ENCODE assay signal across 1 cellular context in the genomic region with DNA sequence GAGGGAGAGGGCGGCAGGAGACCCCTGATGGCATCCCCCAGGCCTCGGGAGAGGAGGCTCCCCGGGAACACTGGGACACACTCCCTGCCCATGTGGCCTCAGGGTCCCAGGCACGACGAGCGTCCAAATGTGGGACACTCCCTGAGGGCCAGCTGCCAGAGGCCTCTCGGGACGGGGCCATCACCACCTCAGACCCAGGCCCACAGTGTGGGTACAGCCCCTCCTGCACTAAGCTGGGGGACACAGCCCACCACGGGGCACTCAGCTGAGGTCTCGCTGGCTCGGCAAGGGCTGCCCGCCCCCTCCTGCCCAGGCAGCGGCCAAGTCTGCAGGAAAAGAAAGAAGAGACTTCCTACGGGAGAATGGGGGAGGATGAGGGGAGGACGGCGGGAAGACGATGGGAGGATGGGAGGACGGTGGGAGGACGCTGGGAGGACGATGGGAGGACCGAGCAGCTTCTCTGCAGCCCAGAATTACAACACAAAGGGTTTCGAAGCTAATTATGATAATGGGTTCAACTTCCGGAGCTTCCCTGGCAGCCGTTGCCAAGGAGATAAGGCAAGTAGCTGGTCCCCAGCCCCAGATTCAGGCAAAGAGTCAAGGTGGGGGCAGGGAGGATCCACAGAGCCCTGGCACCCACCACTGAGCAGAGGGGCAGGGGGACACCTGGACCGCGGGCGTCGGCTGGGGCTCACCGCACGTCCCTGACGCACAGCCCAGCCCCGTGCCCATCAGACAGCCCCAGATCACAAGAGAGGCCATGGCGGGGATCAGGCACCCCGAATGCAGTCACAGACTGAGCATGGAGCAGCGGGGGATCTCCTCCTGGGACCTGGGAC.
TF ChIP-seq lines count a peak whose summit lies in the region.

No MANE protein-coding gene starts in this region.

TF ChIP-seq in H1, 55 proteins besides CTCF, POLR2A, EP300 and RAD21:
- TF ChIP-seq RBBP5 (IDR thresholded peaks at IDR 0.05; ENCODE audit: borderline replicate concordance, low read depth, low read length) (no peak), TEAD4 (IDR thresholded peaks at IDR 0.05; ENCODE audit: low read depth, low read length) (no peak), CEBPB (IDR thresholded peaks at IDR 0.05; ENCODE audit: low read depth, low read length) (no peak), CBX5 (IDR thresholded peaks at IDR 0.05; ENCODE audit: low read depth, low read length) (no peak), ASH2L (IDR thresholded peaks at IDR 0.05; ENCODE audit: low read length) (no peak), CREB1 (IDR thresholded peaks at IDR 0.05) (no peak), CHD1 (IDR thresholded peaks at IDR 0.05; ENCODE audit: low read depth, low read length) (no peak), FOSL1 (IDR thresholded peaks at IDR 0.05; ENCODE audit: insufficient read depth, low read depth, low read length) (no peak), KDM1A (IDR thresholded peaks at IDR 0.05; ENCODE audit: borderline replicate concordance, low read length) (no peak), GABPA (IDR thresholded peaks at IDR 0.05; ENCODE audit: borderline replicate concordance, insufficient read depth, low read length) (no peak), RFX5 (IDR thresholded peaks at IDR 0.05; ENCODE audit: borderline replicate concordance, low read depth, low read length) (no peak), MAFK (IDR thresholded peaks at IDR 0.05; ENCODE audit: low read depth, low read length) (no peak), SP1 (IDR thresholded peaks at IDR 0.05; ENCODE audit: low read depth, low read length) (no peak), YY1 (IDR thresholded peaks at IDR 0.05; ENCODE audit: low read depth, low read length) (no peak)
- TF ChIP-seq, protein P1, sequence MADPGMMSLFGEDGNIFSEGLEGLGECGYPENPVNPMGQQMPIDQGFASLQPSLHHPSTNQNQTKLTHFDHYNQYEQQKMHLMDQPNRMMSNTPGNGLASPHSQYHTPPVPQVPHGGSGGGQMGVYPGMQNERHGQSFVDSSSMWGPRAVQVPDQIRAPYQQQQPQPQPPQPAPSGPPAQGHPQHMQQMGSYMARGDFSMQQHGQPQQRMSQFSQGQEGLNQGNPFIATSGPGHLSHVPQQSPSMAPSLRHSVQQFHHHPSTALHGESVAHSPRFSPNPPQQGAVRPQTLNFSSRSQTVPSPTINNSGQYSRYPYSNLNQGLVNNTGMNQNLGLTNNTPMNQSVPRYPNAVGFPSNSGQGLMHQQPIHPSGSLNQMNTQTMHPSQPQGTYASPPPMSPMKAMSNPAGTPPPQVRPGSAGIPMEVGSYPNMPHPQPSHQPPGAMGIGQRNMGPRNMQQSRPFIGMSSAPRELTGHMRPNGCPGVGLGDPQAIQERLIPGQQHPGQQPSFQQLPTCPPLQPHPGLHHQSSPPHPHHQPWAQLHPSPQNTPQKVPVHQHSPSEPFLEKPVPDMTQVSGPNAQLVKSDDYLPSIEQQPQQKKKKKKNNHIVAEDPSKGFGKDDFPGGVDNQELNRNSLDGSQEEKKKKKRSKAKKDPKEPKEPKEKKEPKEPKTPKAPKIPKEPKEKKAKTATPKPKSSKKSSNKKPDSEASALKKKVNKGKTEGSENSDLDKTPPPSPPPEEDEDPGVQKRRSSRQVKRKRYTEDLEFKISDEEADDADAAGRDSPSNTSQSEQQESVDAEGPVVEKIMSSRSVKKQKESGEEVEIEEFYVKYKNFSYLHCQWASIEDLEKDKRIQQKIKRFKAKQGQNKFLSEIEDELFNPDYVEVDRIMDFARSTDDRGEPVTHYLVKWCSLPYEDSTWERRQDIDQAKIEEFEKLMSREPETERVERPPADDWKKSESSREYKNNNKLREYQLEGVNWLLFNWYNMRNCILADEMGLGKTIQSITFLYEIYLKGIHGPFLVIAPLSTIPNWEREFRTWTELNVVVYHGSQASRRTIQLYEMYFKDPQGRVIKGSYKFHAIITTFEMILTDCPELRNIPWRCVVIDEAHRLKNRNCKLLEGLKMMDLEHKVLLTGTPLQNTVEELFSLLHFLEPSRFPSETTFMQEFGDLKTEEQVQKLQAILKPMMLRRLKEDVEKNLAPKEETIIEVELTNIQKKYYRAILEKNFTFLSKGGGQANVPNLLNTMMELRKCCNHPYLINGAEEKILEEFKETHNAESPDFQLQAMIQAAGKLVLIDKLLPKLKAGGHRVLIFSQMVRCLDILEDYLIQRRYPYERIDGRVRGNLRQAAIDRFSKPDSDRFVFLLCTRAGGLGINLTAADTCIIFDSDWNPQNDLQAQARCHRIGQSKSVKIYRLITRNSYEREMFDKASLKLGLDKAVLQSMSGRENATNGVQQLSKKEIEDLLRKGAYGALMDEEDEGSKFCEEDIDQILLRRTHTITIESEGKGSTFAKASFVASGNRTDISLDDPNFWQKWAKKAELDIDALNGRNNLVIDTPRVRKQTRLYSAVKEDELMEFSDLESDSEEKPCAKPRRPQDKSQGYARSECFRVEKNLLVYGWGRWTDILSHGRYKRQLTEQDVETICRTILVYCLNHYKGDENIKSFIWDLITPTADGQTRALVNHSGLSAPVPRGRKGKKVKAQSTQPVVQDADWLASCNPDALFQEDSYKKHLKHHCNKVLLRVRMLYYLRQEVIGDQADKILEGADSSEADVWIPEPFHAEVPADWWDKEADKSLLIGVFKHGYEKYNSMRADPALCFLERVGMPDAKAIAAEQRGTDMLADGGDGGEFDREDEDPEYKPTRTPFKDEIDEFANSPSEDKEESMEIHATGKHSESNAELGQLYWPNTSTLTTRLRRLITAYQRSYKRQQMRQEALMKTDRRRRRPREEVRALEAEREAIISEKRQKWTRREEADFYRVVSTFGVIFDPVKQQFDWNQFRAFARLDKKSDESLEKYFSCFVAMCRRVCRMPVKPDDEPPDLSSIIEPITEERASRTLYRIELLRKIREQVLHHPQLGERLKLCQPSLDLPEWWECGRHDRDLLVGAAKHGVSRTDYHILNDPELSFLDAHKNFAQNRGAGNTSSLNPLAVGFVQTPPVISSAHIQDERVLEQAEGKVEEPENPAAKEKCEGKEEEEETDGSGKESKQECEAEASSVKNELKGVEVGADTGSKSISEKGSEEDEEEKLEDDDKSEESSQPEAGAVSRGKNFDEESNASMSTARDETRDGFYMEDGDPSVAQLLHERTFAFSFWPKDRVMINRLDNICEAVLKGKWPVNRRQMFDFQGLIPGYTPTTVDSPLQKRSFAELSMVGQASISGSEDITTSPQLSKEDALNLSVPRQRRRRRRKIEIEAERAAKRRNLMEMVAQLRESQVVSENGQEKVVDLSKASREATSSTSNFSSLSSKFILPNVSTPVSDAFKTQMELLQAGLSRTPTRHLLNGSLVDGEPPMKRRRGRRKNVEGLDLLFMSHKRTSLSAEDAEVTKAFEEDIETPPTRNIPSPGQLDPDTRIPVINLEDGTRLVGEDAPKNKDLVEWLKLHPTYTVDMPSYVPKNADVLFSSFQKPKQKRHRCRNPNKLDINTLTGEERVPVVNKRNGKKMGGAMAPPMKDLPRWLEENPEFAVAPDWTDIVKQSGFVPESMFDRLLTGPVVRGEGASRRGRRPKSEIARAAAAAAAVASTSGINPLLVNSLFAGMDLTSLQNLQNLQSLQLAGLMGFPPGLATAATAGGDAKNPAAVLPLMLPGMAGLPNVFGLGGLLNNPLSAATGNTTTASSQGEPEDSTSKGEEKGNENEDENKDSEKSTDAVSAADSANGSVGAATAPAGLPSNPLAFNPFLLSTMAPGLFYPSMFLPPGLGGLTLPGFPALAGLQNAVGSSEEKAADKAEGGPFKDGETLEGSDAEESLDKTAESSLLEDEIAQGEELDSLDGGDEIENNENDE (IDR thresholded peaks at IDR 0.05; ENCODE audit: insufficient replicate concordance, low read length): no peak
- TF ChIP-seq, protein P2, sequence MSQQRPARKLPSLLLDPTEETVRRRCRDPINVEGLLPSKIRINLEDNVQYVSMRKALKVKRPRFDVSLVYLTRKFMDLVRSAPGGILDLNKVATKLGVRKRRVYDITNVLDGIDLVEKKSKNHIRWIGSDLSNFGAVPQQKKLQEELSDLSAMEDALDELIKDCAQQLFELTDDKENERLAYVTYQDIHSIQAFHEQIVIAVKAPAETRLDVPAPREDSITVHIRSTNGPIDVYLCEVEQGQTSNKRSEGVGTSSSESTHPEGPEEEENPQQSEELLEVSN (IDR thresholded peaks at IDR 0.05): no peak
- TF ChIP-seq, protein P3, sequence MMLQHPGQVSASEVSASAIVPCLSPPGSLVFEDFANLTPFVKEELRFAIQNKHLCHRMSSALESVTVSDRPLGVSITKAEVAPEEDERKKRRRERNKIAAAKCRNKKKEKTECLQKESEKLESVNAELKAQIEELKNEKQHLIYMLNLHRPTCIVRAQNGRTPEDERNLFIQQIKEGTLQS (IDR thresholded peaks at IDR 0.05; ENCODE audit: insufficient read depth, low read depth, low read length): no peak
